10 cellular contexts compared by ENCODE assay signal in the genomic region with DNA sequence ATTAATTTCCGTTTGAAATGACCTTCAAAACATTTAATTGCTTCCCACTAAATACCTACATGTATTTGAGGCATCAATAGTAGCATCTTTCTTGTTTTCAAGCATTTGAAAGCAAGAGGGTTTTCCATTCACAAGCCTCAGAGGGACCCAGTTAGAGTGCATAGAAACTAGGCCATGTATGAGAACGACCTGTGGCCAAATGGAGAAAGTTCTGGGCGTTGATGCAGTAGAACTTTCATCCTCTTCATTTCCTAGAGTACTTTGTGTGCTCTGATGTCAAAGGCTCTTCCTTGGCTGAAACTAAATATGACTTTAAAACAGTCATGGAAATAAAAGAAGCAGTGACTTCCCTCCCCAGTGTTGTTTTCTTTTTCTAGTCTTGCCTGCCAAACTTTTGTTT. TPM values are rescaled to one million over a fixed set of nuclear protein-coding genes. Genes with fewer than 3 reads are reported as not detected.
DNase-seq lines count a peak whose midpoint lies in the region; ATAC-seq and TF ChIP-seq lines count a peak whose summit lies in the region.
"Had no signal": no experiment of that assay in that cellular context is flagged by ENCODE, and none has a peak within 500 bp of the region (broad histone marks: within the 10 kb centered on the region; RNA-seq: fewer than 3 reads in every experiment).

No MANE protein-coding gene starts in this region.

- H3K9me1 ChIP-seq in IMR-90 (ENCODE audit: insufficient read depth, low read length), result peaks cover 5% of the 10 kb centered on the region; the same call in 1 of the 2 replicates

- peaks cover 12 to 27% of the 10 kb centered on the region in 2 experiments for H3K79me1 ChIP-seq in IMR-90 (ENCODE audit: low read depth in 1 of 2, low read length in 2 of 2)

- H2AK5ac ChIP-seq in IMR-90 (ENCODE audit: low read depth, low read length), result no peak overlapping the region

- H3K18ac ChIP-seq in IMR-90 (ENCODE audit: low read depth, low read length), result no peak overlapping the region

- no peak overlapping the region for H2BK15ac ChIP-seq in IMR-90 (ENCODE audit: low read depth, low read length)

- TF ChIP-seq CTCF in IMR-90 (conservative IDR thresholded peaks at IDR 0.05; ENCODE audit: low read depth, low read length) (no peak), brain (conservative IDR thresholded peaks at IDR 0.05) (no peak), neural progenitor cell (IDR thresholded peaks at IDR 0.05) (no peak), endodermal cell (conservative IDR thresholded peaks at IDR 0.05) (no peak)

- H3K27ac Mint-ChIP-seq in brain (peak overlapping the region; percentile 88 to 100 (median 95)), neural progenitor cell (no peak overlapping the region), endodermal cell (no peak overlapping the region)

- dilution Hi-C loops in IMR-90 (cut with HindIII; ENCODE audit: low sequenced_read_pairs, unreplicated experiment), result no loop called here

- H3K36me3 Mint-ChIP-seq in brain, result peaks cover 13% of the 10 kb centered on the region
- peaks cover 5% of the 10 kb centered on the region for H3K36me3 Mint-ChIP-seq in neural progenitor cell
- no peaks in the 10 kb centered on the region for H3K36me3 Mint-ChIP-seq in endodermal cell (ENCODE audit: low read depth)

- intact Hi-C loops in IMR-90 (cut with micrococcal nuclease), result no loop called here

- H3K14ac ChIP-seq in IMR-90 (replicated peaks; ENCODE audit: low read depth, low read length), result no peak overlapping the region

- H3K4me3 ChIP-seq in ACC112 (ENCODE audit: low read depth, low read length) (peak overlapping the region; percentile 99; the same call in 1 of the 2 replicates), IMR-90 (ENCODE audit: insufficient read depth, low read depth, low read length) (no peak overlapping the region), neural progenitor cell (no peak overlapping the region), endodermal cell (ENCODE audit: low read length) (no peak overlapping the region)
- H3K4me3 ChIP-seq: lung had no signal

- H3K4me1 Mint-ChIP-seq in brain, result peaks cover 43% of the 10 kb centered on the region
- peaks cover 19% of the 10 kb centered on the region for H3K4me1 Mint-ChIP-seq in neural progenitor cell
- peaks cover 12% of the 10 kb centered on the region for H3K4me1 Mint-ChIP-seq in endodermal cell

- H3K56ac ChIP-seq in IMR-90 (ENCODE audit: extremely low read depth, insufficient read depth, low read length), result no peak overlapping the region

- H2AFZ ChIP-seq in ACC112 (ENCODE audit: low read length, unreplicated experiment), result peak overlapping the region; percentile 87
- peak overlapping the region; percentile 52 for H2AFZ ChIP-seq in IMR-90 (replicated peaks; ENCODE audit: low read length, poor library complexity)
- no peak overlapping the region for H2AFZ ChIP-seq in neural progenitor cell (replicated peaks)

- peak overlapping the region; percentile 56; the same call in 1 of the 2 replicates for H3K23ac ChIP-seq in IMR-90 (ENCODE audit: low read depth, low read length)

- H3K27me3 Mint-ChIP-seq in brain, result peaks cover 7% of the 10 kb centered on the region
- H3K27me3 Mint-ChIP-seq in neural progenitor cell (ENCODE audit: insufficient read depth, low read depth), result peaks cover 5% of the 10 kb centered on the region
- no peaks in the 10 kb centered on the region for H3K27me3 Mint-ChIP-seq in endodermal cell (ENCODE audit: insufficient read depth)

- DNase-seq in IMR-90, result no peak
- DNase-seq in neural progenitor cell (ENCODE audit: low spot score), result no peak
- no peak for DNase-seq in endodermal cell
- DNase-seq in glomerular visceral epithelial cell (ENCODE audit: extremely low spot score), result no peak
- no peak for DNase-seq in NCI-H2171 treated with DMSO at 0.1 percent for 48 hours (lab: John Stamatoyannopoulos, UW)
- DNase-seq in H4 (ENCODE audit: low spot score), result no peak

- H3K9ac ChIP-seq in IMR-90 (ENCODE audit: low read depth, low read length), result no peak overlapping the region
- H3K9ac ChIP-seq in neural progenitor cell, result no peak overlapping the region
- no peak overlapping the region for H3K9ac ChIP-seq in endodermal cell (ENCODE audit: extremely low read depth, low read length, poor library complexity, severe bottlenecking)

- in situ Hi-C loops in IMR-90 (cut with MboI; ENCODE audit: low sequenced_read_pairs), result no loop called here

- H4K20me1 ChIP-seq in IMR-90 (ENCODE audit: insufficient read depth, low read length) (no peaks in the 10 kb centered on the region), neural progenitor cell (ENCODE audit: low read depth) (no peaks in the 10 kb centered on the region)

- no peak for TF ChIP-seq POLR2A in IMR-90 (IDR thresholded peaks at IDR 0.05; ENCODE audit: low read depth, low read length)

- TF ChIP-seq RAD21 in IMR-90 (IDR thresholded peaks at IDR 0.05; ENCODE audit: low read length), result no peak

- no peak overlapping the region for H3K27ac ChIP-seq in ACC112 (ENCODE audit: low read depth, low read length)
- H3K27ac ChIP-seq in IMR-90 (ENCODE audit: insufficient read depth, low read length), result no peak overlapping the region
- H3K27ac ChIP-seq in neural progenitor cell, result no peak overlapping the region
- no peak overlapping the region for H3K27ac ChIP-seq in endodermal cell (ENCODE audit: low read depth, low read length)
- H3K27ac ChIP-seq: SK-N-MC had no signal

- ATAC-seq in IMR-90 (ENCODE audit: low read depth), result no peak

- H2BK20ac ChIP-seq in IMR-90 (ENCODE audit: low read depth, low read length), result no peak overlapping the region

- no peak overlapping the region for H2AK9ac ChIP-seq in IMR-90 (replicated peaks; ENCODE audit: low read depth, low read length, poor library complexity)

- WGBS in IMR-90 (ENCODE audit: extremely low coverage in 2 of 2, insufficient read length in 1 of 2), 2 experiments, result no CpG with 5 or more reads among the region's 3 CpGs
- 87 to 100% methylated on average over 1 to 3 of the region's 3 CpGs for WGBS in endodermal cell (ENCODE audit: insufficient coverage in 1 of 2, insufficient read length in 1 of 2), 2 experiments

- no peaks in the 10 kb centered on the region for H3K36me3 ChIP-seq in ACC112 (ENCODE audit: insufficient read depth, low read length)
- H3K36me3 ChIP-seq in IMR-90 (ENCODE audit: control insufficient read depth, insufficient read depth, low read length), result peaks cover 3% of the 10 kb centered on the region; the same call in 1 of the 2 replicates
- H3K36me3 ChIP-seq in neural progenitor cell, result no peaks in the 10 kb centered on the region
- H3K36me3 ChIP-seq in endodermal cell (ENCODE audit: control insufficient read depth, insufficient read depth, low read length), result no peaks in the 10 kb centered on the region

- H3F3A ChIP-seq in neural progenitor cell (ENCODE audit: low read depth), result peaks cover 21% of the 10 kb centered on the region

- H3K9me3 Mint-ChIP-seq in brain, result no peaks in the 10 kb centered on the region
- H3K9me3 Mint-ChIP-seq in neural progenitor cell, result peaks cover 4% of the 10 kb centered on the region
- peaks cover 5% of the 10 kb centered on the region for H3K9me3 Mint-ChIP-seq in endodermal cell

- H3K4me1 ChIP-seq in ACC112 (ENCODE audit: control insufficient read depth, insufficient read depth, low read length, unreplicated experiment) (peaks cover 19% of the 10 kb centered on the region), IMR-90 (ENCODE audit: control insufficient read depth, insufficient read depth, low read length) (peaks cover 6% of the 10 kb centered on the region), neural progenitor cell (peaks cover 16% of the 10 kb centered on the region), endodermal cell (ENCODE audit: control insufficient read depth, insufficient read depth, low read length) (no peaks in the 10 kb centered on the region)

- H3K27me3 ChIP-seq in ACC112 (ENCODE audit: insufficient read depth, low read length), result no peaks in the 10 kb centered on the region
- no peaks in the 10 kb centered on the region for H3K27me3 ChIP-seq in IMR-90 (ENCODE audit: control insufficient read depth, insufficient read depth, low read length)
- H3K27me3 ChIP-seq in neural progenitor cell, result no peaks in the 10 kb centered on the region
- no peaks in the 10 kb centered on the region for H3K27me3 ChIP-seq in endodermal cell (ENCODE audit: control insufficient read depth, insufficient read depth, low read length, poor library complexity, severe bottlenecking)

- CTCF ChIA-PET in IMR-90 (lab: Yijun Ruan, JAX), result interaction anchor here (0.6 to 1.9 kb wide), 10 partner anchors 18 to 1132 kb away, joined by 3 to 11 read pairs (median 3); no protein-coding TSS in a partner anchor

- no peak overlapping the region for H4K91ac ChIP-seq in IMR-90 (ENCODE audit: insufficient read depth, low read depth, low read length)

- H2BK5ac ChIP-seq in IMR-90 (ENCODE audit: low read depth, low read length, poor library complexity, severe bottlenecking), result no peak overlapping the region

- peak overlapping the region; percentile 84 to 96 (median 85) for H3K4me3 Mint-ChIP-seq in brain
- H3K4me3 Mint-ChIP-seq in neural progenitor cell, result peak overlapping the region; percentile 85
- H3K4me3 Mint-ChIP-seq in endodermal cell, result no peak overlapping the region

- BruUV-seq in IMR-90 (replicated peaks; lab: Mats Ljungman, UMichigan), result no TSS peak

- POLR2A ChIA-PET in IMR-90 (lab: Charles Lee; ENCODE audit: unreplicated experiment), result interaction anchor here (1.3 kb wide), 1 partner anchor 97 kb away, joined by 5 read pairs; no protein-coding TSS in a partner anchor

- no peak overlapping the region for H4K5ac ChIP-seq in IMR-90 (ENCODE audit: low read depth, low read length)

- H3K9me3 ChIP-seq in IMR-90 (ENCODE audit: control insufficient read depth, insufficient read depth, low read length), result no peaks in the 10 kb centered on the region
- H3K9me3 ChIP-seq in neural progenitor cell (ENCODE audit: low read depth), result no peaks in the 10 kb centered on the region
- peaks cover 4% of the 10 kb centered on the region for H3K9me3 ChIP-seq in endodermal cell (ENCODE audit: control insufficient read depth, low read length)

- no peak overlapping the region for H2BK120ac ChIP-seq in IMR-90 (ENCODE audit: low read depth, low read length)

- no peak overlapping the region for H3K4ac ChIP-seq in IMR-90 (ENCODE audit: low read depth, low read length)

- no peak overlapping the region for H3K4me2 ChIP-seq in IMR-90 (ENCODE audit: low read depth, low read length)
- H3K4me2 ChIP-seq in neural progenitor cell, result no peak overlapping the region

- peak overlapping the region; percentile 22 to 60; a peak in 1 of 4 replicates for H4K8ac ChIP-seq in IMR-90 (ENCODE audit: low read depth in 2 of 2, low read length in 2 of 2)

- H3K79me2 ChIP-seq in ACC112 (ENCODE audit: control insufficient read depth, insufficient read depth, low read length, unreplicated experiment) (peaks cover 8% of the 10 kb centered on the region), neural progenitor cell (ENCODE audit: low read depth) (peaks cover 4% of the 10 kb centered on the region)

RNA-seq across cellular contexts. Expression of a gene that starts 0.9 kb away (rescaled TPM):
- total RNA-seq in IMR-90 (2012; rRNA removed), result 50.2 and 56.7 TPM in 2 replicates
- 30.3 and 33.9 TPM in 2 replicates for polyA plus RNA-seq in IMR-90 (2012; rRNA removed)
- polyA plus RNA-seq in IMR-90 (2012; cell fraction: cytosol; rRNA removed), result 42.3 and 58.5 TPM in 2 replicates
- 16.3 and 17.9 TPM in 2 replicates for polyA plus RNA-seq in IMR-90 (2012; cell fraction: nucleus; rRNA removed; ENCODE audit: low replicate concordance)
- 127 TPM for polyA plus RNA-seq in brain (ENCODE audit: insufficient read depth, low read depth, low replicate concordance)
- 32.2 and 47.8 TPM in 2 replicates for total RNA-seq in neural progenitor cell (ENCODE audit: low replicate concordance)
- 10 to 100 TPM; 37.7 to 42.8 TPM for total RNA-seq in endodermal cell
- 38.6 TPM for polyA plus RNA-seq in endodermal cell (2013, experiment 1 of 2)
- polyA plus RNA-seq in endodermal cell (2013, experiment 2 of 2), result 36.3 TPM
- total RNA-seq in H4 (2014; rRNA removed; shearing (Covaris generic)), result 61.9 and 79.6 TPM in 2 replicates

Comparison
In these comparisons a context has a peak if more than half of its experiments do, and no peak if none do; other contexts are left out.
1. H3K27ac Mint-ChIP-seq: peak in brain (5 of 5); none in neural progenitor cell (single experiment) and endodermal cell (single experiment).